Comparison of ENCODE assay signal across 7 cellular contexts in the genomic region with DNA sequence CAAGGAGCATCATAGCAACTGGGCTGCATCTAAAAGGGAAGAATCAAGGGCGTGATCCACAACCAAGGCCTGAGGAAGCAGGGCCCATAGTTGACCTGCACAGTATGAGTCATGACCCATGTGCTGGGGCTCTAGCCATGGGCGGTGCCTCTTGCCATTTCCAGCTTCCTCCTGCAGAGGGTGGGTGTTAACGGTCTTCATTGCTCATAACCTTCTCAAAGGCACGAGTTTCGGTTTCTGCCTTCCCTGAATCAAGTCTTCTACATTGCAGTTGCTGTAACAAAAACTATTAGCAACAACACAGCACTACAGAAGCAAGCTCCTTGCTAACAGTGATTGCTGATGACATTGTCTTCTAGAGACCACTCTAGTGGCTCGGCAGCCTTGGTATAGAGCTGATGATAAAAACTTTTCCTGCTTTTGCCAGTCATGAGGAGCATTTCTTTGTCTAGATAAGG.
A peak's percentile ranks its signal among the peaks of the same experiment; 100 is the strongest.
DNase-seq lines count a peak whose midpoint lies in the region; ATAC-seq and TF ChIP-seq lines count a peak whose summit lies in the region.

No MANE protein-coding gene starts in this region.

- no peaks in the 10 kb centered on the region for H3K9me3 ChIP-seq in OCI-LY7 (ENCODE audit: low read length)
- no peaks in the 10 kb centered on the region for H3K9me3 ChIP-seq in ascending aorta

- no peaks in the 10 kb centered on the region for H3K79me2 ChIP-seq in OCI-LY7 (ENCODE audit: insufficient read depth, low read depth, low read length)

- CTCF ChIA-PET in OCI-LY7 (lab: Charles Lee; ENCODE audit: unreplicated experiment) = no interaction called here

- no peak overlapping the region for H3K27ac Mint-ChIP-seq in stimulated activated naive B cell treated with anti-CD40 and anti-IgM and Interleukin-4, amounts not matched to agents 10 μg/mL and 1 μg/mL and 100 μg/mL, for 72 hours

- H3K4me1 ChIP-seq in OCI-LY7 (ENCODE audit: insufficient read depth, low read length, poor library complexity, severe bottlenecking) = no peaks in the 10 kb centered on the region
- H3K4me1 ChIP-seq in ascending aorta = no peaks in the 10 kb centered on the region

- H3K9me2 ChIP-seq in OCI-LY7 (ENCODE audit: insufficient read depth, low read length) = no peaks in the 10 kb centered on the region

- peaks cover 0 to 8% of the 10 kb centered on the region in 2 donors for H3K27me3 Mint-ChIP-seq in stimulated activated naive B cell treated with anti-CD40 and anti-IgM and Interleukin-4, amounts not matched to agents 10 μg/mL and 1 μg/mL and 100 μg/mL, for 72 hours

- H3K4me3 ChIP-seq in OCI-LY7 (ENCODE audit: low read depth, low read length, poor library complexity, severe bottlenecking) (no peak overlapping the region), ascending aorta (no peak overlapping the region)

- H4K20me1 ChIP-seq in OCI-LY7 (ENCODE audit: insufficient read depth, low read length) = no peaks in the 10 kb centered on the region

- intact Hi-C loops in OCI-LY7 (cut with micrococcal nuclease; ENCODE audit: unreplicated experiment) = no loop called here
- intact Hi-C loops in ascending aorta (cut with DNase I) = no loop called here

- H2AFZ ChIP-seq in OCI-LY7 (ENCODE audit: low read length) = no peak overlapping the region

- ATAC-seq in GM18520 (IDR thresholded peaks at IDR 0.05; ENCODE audit: unreplicated experiment) = peak; percentile 96
- ATAC-seq in HG02884 (IDR thresholded peaks at IDR 0.05; ENCODE audit: unreplicated experiment) = peak; percentile 95
- ATAC-seq in stimulated activated naive B cell treated with anti-CD40 and anti-IgM and Interleukin-4, amounts not matched to agents 10 μg/mL and 1 μg/mL and 100 μg/mL, for 72 hours (replicated peaks) = peak; percentile 87 to 95

- H3K4me1 Mint-ChIP-seq in stimulated activated naive B cell treated with anti-CD40 and anti-IgM and Interleukin-4, amounts not matched to agents 10 μg/mL and 1 μg/mL and 100 μg/mL, for 72 hours = no peaks in the 10 kb centered on the region

- no peaks in the 10 kb centered on the region for H3K9me3 Mint-ChIP-seq in stimulated activated naive B cell treated with anti-CD40 and anti-IgM and Interleukin-4, amounts not matched to agents 10 μg/mL and 1 μg/mL and 100 μg/mL, for 72 hours

- no peak overlapping the region for H3K4me3 Mint-ChIP-seq in stimulated activated naive B cell treated with anti-CD40 and anti-IgM and Interleukin-4, amounts not matched to agents 10 μg/mL and 1 μg/mL and 100 μg/mL, for 72 hours

- POLR2A ChIA-PET in OCI-LY7 (lab: Charles Lee) = no interaction called here

- H3K4me2 ChIP-seq in OCI-LY7 (ENCODE audit: low read length) = no peak overlapping the region

- BruUV-seq in OCI-LY7 (replicated peaks; lab: Mats Ljungman, UMichigan) = no TSS peak

- H3K27me3 ChIP-seq in ascending aorta = no peaks in the 10 kb centered on the region

- H3K36me3 ChIP-seq in OCI-LY7 (ENCODE audit: insufficient read depth, low read length) = no peaks in the 10 kb centered on the region
- H3K36me3 ChIP-seq in ascending aorta = no peaks in the 10 kb centered on the region

- DNase-seq in OCI-LY7 (ENCODE audit: low spot score) (peak; percentile 6), ascending aorta (ENCODE audit: low spot score in 2 of 2) (peak; percentile 72 to 83), kidney tubule cell (ENCODE audit: low spot score) (peak; percentile 76), germinal center (ENCODE audit: low spot score) (no peak)
- peak; percentile 11 for DNase-seq in stimulated activated naive B cell treated with anti-CD40 and anti-IgM and Interleukin-4, amounts not matched to agents 10 μg/mL and 1 μg/mL and 100 μg/mL, for 72 hours

- no peak overlapping the region for H3K27ac ChIP-seq in OCI-LY7 (ENCODE audit: low read depth, low read length, poor library complexity, severe bottlenecking)
- peak overlapping the region in 1 of 2 donors; percentile 57 for H3K27ac ChIP-seq in ascending aorta

- no peaks in the 10 kb centered on the region for H3K36me3 Mint-ChIP-seq in stimulated activated naive B cell treated with anti-CD40 and anti-IgM and Interleukin-4, amounts not matched to agents 10 μg/mL and 1 μg/mL and 100 μg/mL, for 72 hours

- 0 out of 2 replicates have a peak, but pooled peaks have one; percentile 13 for TF ChIP-seq CTCF in OCI-LY7 (conservative IDR thresholded peaks at IDR 0.05; ENCODE audit: low read length)
- no peak for TF ChIP-seq CTCF in ascending aorta (IDR thresholded peaks at IDR 0.05)
